Comparison of ENCODE assay signal across 28 cellular contexts in the genomic region with DNA sequence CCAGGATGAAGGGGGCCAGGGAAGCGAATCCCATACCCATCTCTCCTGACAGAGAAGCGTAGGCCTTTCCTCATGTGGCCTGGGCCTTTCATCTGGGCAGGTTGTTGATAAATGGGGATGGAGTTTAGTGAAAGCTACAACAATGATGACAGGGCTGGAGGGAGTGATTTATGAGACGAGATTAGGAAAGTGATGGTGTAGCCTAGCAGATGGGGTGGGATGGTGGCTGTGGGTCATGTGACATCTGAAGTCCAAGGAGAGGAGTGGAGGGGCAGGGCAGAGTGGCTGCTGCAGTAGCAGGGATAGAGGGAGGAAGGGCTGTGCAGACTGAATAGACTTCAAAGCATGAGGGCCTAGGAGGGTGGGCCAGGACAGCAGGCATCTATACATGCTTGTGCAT.
"Had no signal": no experiment of that assay in that cellular context is flagged by ENCODE, and none has a peak within 500 bp of the region (broad histone marks: within the 10 kb centered on the region; RNA-seq: fewer than 3 reads in every experiment).

No MANE protein-coding gene starts in this region.

- H3K9me3 ChIP-seq: ascending aorta, body of pancreas, Peyer's patch, SJCRH30 had no signal

- H3K36me3 ChIP-seq: SJCRH30 had no signal

- ATAC-seq: activated CD8-positive, alpha-beta memory T cell treated with anti-CD3 and anti-CD28 coated beads, Interleukin-2, amount 10 ng/mL, durations not matched to agents 7 days and 5 days; activated naive CD4-positive, alpha-beta T cell treated with anti-CD3 and anti-CD28 coated beads, Interleukin-2, amount 50 U/mL, for 72 hours; activated naive CD8-positive, alpha-beta T cell treated with anti-CD3 and anti-CD28 coated beads, Interleukin-2, amount 50 U/mL, for 24 hours; body of pancreas; T-helper 17 cell had no signal

- DNase-seq: activated B cell treated with CpG ODN at 0.5 μM for 24 hours; activated CD4-positive, alpha-beta T cell treated with anti-CD3 and anti-CD28 coated beads for 1 hour; activated CD4-positive, alpha-beta T cell treated with anti-CD3 and anti-CD28 coated beads, Interleukin-2, amount 10 ng/mL, durations not matched to agents 24 days and 14 days; activated CD4-positive, alpha-beta T cell treated with anti-CD3 and anti-CD28 coated beads, Interleukin-2, amount 50 U/mL, for 48 hours; activated CD8-positive, alpha-beta memory T cell treated with anti-CD3 and anti-CD28 coated beads, Interleukin-2, amount 10 ng/mL, durations not matched to agents 7 days and 5 days; activated effector memory CD4-positive, alpha-beta T cell treated with anti-CD3 and anti-CD28 coated beads, Interleukin-2, amount 50 U/mL, for 16 hours; activated naive CD4-positive, alpha-beta T cell treated with Interleukin-2 at 50 U/mL for 16 hours; activated naive CD8-positive, alpha-beta T cell treated with anti-CD3 and anti-CD28 coated beads, Interleukin-2, amount 50 U/mL, for 24 hours; activated T-cell treated with anti-CD3 and anti-CD28 coated beads, Interleukin-2, amount 50 U/mL, for 24 hours; amniotic stem cell; body of pancreas; central memory CD4-positive, alpha-beta T cell; Kasumi-1; NCI-H1105 treated with DMSO at 0.1 percent for 48 hours; NCI-H1436 treated with DMSO at 0.1 percent for 48 hours; NCI-H187; NCI-H2081; NCI-H2227 treated with DMSO at 0.1 percent for 48 hours; NCI-H446 treated with DMSO at 0.1 percent for 48 hours; Peyer's patch; Right ventricle myocardium superior; SJCRH30; T-helper 17 cell; T-helper 9 cell had no signal

- H3K27me3 ChIP-seq: ascending aorta, body of pancreas, Peyer's patch, SJCRH30 had no signal

- H3K4me3 ChIP-seq: ascending aorta, body of pancreas, coronary artery, Peyer's patch, SJCRH30 had no signal

- H3K27ac ChIP-seq: ascending aorta, body of pancreas, coronary artery, Peyer's patch, RWPE1, SJCRH30 had no signal
